12 cellular contexts compared by ENCODE assay signal in genomic region chr3:71392277-71392676, GRCh38.
DNase-seq lines count a peak whose midpoint lies in the region; ATAC-seq and TF ChIP-seq lines count a peak whose summit lies in the region.
"Had no signal": no experiment of that assay in that cellular context is flagged by ENCODE, and none has a peak within 500 bp of the region (broad histone marks: within the 10 kb centered on the region; RNA-seq: fewer than 3 reads in every experiment).

No MANE protein-coding gene starts in this region.

- H3K4me3 Mint-ChIP-seq in CD8-positive, alpha-beta T cell, result no peak overlapping the region
- no peak overlapping the region for H3K4me3 Mint-ChIP-seq in T-helper 17 cell
- H3K4me3 Mint-ChIP-seq: activated CD8-positive, alpha-beta memory T cell treated with anti-CD3 and anti-CD28 coated beads, Interleukin-2, amount 10 ng/mL, durations not matched to agents 7 days and 5 days had no signal

- CTCF ChIA-PET in CD8-positive, alpha-beta T cell (lab: Charles Lee), result interaction anchor here (0.9 kb wide), 1 partner anchor 17 kb away, joined by 3 read pairs; no protein-coding TSS in a partner anchor

- no peaks in the 10 kb centered on the region for H3K36me3 ChIP-seq in CD8-positive, alpha-beta T cell (ENCODE audit: insufficient read depth, low read length)

- peak overlapping the region; percentile 95 for H3K27ac Mint-ChIP-seq in CD8-positive, alpha-beta T cell
- H3K27ac Mint-ChIP-seq in T-helper 17 cell, result peak overlapping the region; percentile 91
- H3K27ac Mint-ChIP-seq: activated CD8-positive, alpha-beta memory T cell treated with anti-CD3 and anti-CD28 coated beads, Interleukin-2, amount 10 ng/mL, durations not matched to agents 7 days and 5 days had no signal

- H3K4me1 ChIP-seq in CD8-positive, alpha-beta T cell (ENCODE audit: insufficient read depth, low read length), result peaks cover 70% of the 10 kb centered on the region

- H3K4me1 Mint-ChIP-seq in CD8-positive, alpha-beta T cell (ENCODE audit: low read depth), result peaks cover 78% of the 10 kb centered on the region
- H3K4me1 Mint-ChIP-seq in T-helper 17 cell, result peaks cover 42% of the 10 kb centered on the region

- POLR2A ChIA-PET in CD8-positive, alpha-beta T cell (lab: Charles Lee), result interaction anchor here (0.5 kb wide), 1 partner anchor 58 kb away, joined by 4 read pairs; no protein-coding TSS in a partner anchor

- peak; percentile 21 for ATAC-seq in CD8-positive, alpha-beta T cell
- peak; percentile 67 for ATAC-seq in GM19438 (IDR thresholded peaks at IDR 0.05; ENCODE audit: low read depth, unreplicated experiment)
- peak; percentile 68 for ATAC-seq in HG03108 (IDR thresholded peaks at IDR 0.05; ENCODE audit: unreplicated experiment)
- peak; percentile 64 for ATAC-seq in T-helper 17 cell
- ATAC-seq: esophagus mucosa had no signal

- no peaks in the 10 kb centered on the region for H3K9me3 Mint-ChIP-seq in CD8-positive, alpha-beta T cell

- no peaks in the 10 kb centered on the region for H3K27me3 Mint-ChIP-seq in CD8-positive, alpha-beta T cell (ENCODE audit: low read depth)
- H3K27me3 Mint-ChIP-seq in T-helper 17 cell, result no peaks in the 10 kb centered on the region

- H3K36me3 Mint-ChIP-seq in CD8-positive, alpha-beta T cell, result peaks cover 11% of the 10 kb centered on the region
- peaks cover 5% of the 10 kb centered on the region for H3K36me3 Mint-ChIP-seq in T-helper 17 cell (ENCODE audit: low read depth)

- no peak overlapping the region for H3K4me3 ChIP-seq in CD8-positive, alpha-beta T cell (ENCODE audit: low read depth, low read length)
- no peak overlapping the region for H3K4me3 ChIP-seq in coronary artery

- H3K27ac ChIP-seq in CD8-positive, alpha-beta T cell (ENCODE audit: low read depth, low read length), result peak overlapping the region; percentile 38
- H3K27ac ChIP-seq in coronary artery, result no peak overlapping the region

- no peaks in the 10 kb centered on the region for H3K9me3 ChIP-seq in CD8-positive, alpha-beta T cell (ENCODE audit: low read length)
- no peaks in the 10 kb centered on the region for H3K9me3 ChIP-seq in T-helper 17 cell (ENCODE audit: control insufficient read depth, low read length, poor library complexity, severe bottlenecking)

- DNase-seq in CD8-positive, alpha-beta T cell, result no peak
- DNase-seq in T-helper 17 cell (no peak), NCI-H187 (lab: John Stamatoyannopoulos, UW) (no peak), GM19240 (ENCODE audit: insufficient read length, low spot score) (no peak), coronary artery (ENCODE audit: low spot score) (no peak)
- no peak for DNase-seq in activated CD8-positive, alpha-beta memory T cell treated with anti-CD3 and anti-CD28 coated beads, Interleukin-2, amount 50 U/mL, for 48 hours
- DNase-seq: activated CD8-positive, alpha-beta memory T cell treated with anti-CD3 and anti-CD28 coated beads, Interleukin-2, amount 10 ng/mL, durations not matched to agents 7 days and 5 days; EL; NCI-H1048 had no signal

- no peak for TF ChIP-seq CTCF in CD8-positive, alpha-beta T cell (IDR thresholded peaks at IDR 0.05)
- TF ChIP-seq CTCF in coronary artery (IDR thresholded peaks at IDR 0.05), result no peak

- no peaks in the 10 kb centered on the region for H3K27me3 ChIP-seq in CD8-positive, alpha-beta T cell (ENCODE audit: insufficient read depth, low read length)

- intact Hi-C loops in CD8-positive, alpha-beta T cell (cut with DNase I, micrococcal nuclease), result loop anchor here in 1 of 2 experiments (5.0 kb wide), 1 partner anchor 90 kb away; no protein-coding TSS in a partner anchor
